In the genomic region with DNA sequence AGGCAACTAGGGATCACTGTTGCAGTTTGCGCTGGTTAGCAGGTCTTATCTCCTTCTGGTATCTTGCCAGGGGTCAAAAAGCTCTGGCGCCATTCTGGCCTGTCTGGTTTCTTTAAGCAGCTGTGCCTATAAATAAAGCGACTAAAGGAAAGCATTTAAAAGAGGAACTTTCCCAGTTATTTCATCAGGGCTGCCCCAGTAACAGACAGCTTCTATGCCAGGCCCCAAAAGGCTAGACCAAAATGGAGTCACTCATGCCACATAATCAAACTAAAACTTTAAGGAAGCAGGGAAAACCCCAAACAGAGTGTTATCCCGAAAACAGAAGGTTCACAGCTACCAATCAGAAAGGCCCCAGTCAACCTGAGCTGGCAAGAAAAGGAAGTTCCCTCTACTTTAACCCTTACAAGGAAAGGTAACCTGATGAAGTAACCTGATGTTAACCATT, we compare ENCODE assay signal across 1 cellular context.
TF ChIP-seq lines count a peak whose summit lies in the region.

No MANE protein-coding gene starts in this region.

TF ChIP-seq in K562, 482 proteins besides CTCF, POLR2A, EP300 and RAD21 (continued from another document):
- TF ChIP-seq CHD7 (IDR thresholded peaks at IDR 0.05; ENCODE audit: low read depth, low read length) (no peak), HMBOX1 (IDR thresholded peaks at IDR 0.05) (peak; percentile 56), KDM5B (IDR thresholded peaks at IDR 0.05; ENCODE audit: insufficient replicate concordance, low read depth, low read length) (no peak), HDAC3 (IDR thresholded peaks at IDR 0.05; ENCODE audit: borderline replicate concordance, partially characterized antibody) (no peak), NFXL1 (CRISPR knock-in tag; IDR thresholded peaks at IDR 0.05) (peak; percentile 55; the same call in 1 of the 2 replicates), ATF7 (IDR thresholded peaks at IDR 0.05) (no peak), PPARD (CRISPR knock-in tag; IDR thresholded peaks at IDR 0.05) (no peak), CBX3 (IDR thresholded peaks at IDR 0.05; ENCODE audit: borderline replicate concordance in 1 of 2, low read length in 2 of 2) (no peak), TAF9B (IDR thresholded peaks at IDR 0.05; ENCODE audit: partially characterized antibody) (no peak), ZNF253 (CRISPR knock-in tag; conservative IDR thresholded peaks at IDR 0.05) (no peak), HDAC8 (tag; IDR thresholded peaks at IDR 0.05) (peak; percentile 77; the same call in 1 of the 2 replicates), IFI16 (CRISPR knock-in tag; IDR thresholded peaks at IDR 0.05) (no peak), RFX7 (CRISPR knock-in tag; IDR thresholded peaks at IDR 0.05) (no peak), RBM15 (IDR thresholded peaks at IDR 0.05; ENCODE audit: insufficient read depth, low read length) (no peak), PYGO2 (tag; IDR thresholded peaks at IDR 0.05) (peak; percentile 56; the same call in 1 of the 2 replicates), NR2C2 (CRISPR knock-in tag; IDR thresholded peaks at IDR 0.05) (no peak), NR2C2 (tag; IDR thresholded peaks at IDR 0.05) (peak; percentile 51; the same call in 1 of the 2 replicates), NFE2L1 (tag; IDR thresholded peaks at IDR 0.05; ENCODE audit: borderline replicate concordance, low read depth) (0 out of 2 replicates have a peak, but pooled peaks have one; percentile 14), CBX1 (IDR thresholded peaks at IDR 0.05; ENCODE audit: low read depth) (no peak), ADNP (tag; IDR thresholded peaks at IDR 0.05) (no peak), MTA1 (IDR thresholded peaks at IDR 0.05; ENCODE audit: borderline replicate concordance) (no peak), TRIM28 (IDR thresholded peaks at IDR 0.05) (no peak), ATF2 (CRISPR knock-in tag; IDR thresholded peaks at IDR 0.05) (no peak), ZNF24 (IDR thresholded peaks at IDR 0.05) (no peak), ZNF644 (tag; IDR thresholded peaks at IDR 0.05; ENCODE audit: low read depth) (peak; percentile 87; the same call in 1 of the 2 replicates), ARID1B (IDR thresholded peaks at IDR 0.05) (no peak)
- TF ChIP-seq, protein P1, sequence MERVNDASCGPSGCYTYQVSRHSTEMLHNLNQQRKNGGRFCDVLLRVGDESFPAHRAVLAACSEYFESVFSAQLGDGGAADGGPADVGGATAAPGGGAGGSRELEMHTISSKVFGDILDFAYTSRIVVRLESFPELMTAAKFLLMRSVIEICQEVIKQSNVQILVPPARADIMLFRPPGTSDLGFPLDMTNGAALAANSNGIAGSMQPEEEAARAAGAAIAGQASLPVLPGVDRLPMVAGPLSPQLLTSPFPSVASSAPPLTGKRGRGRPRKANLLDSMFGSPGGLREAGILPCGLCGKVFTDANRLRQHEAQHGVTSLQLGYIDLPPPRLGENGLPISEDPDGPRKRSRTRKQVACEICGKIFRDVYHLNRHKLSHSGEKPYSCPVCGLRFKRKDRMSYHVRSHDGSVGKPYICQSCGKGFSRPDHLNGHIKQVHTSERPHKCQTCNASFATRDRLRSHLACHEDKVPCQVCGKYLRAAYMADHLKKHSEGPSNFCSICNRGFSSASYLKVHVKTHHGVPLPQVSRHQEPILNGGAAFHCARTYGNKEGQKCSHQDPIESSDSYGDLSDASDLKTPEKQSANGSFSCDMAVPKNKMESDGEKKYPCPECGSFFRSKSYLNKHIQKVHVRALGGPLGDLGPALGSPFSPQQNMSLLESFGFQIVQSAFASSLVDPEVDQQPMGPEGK (CRISPR knock-in tag; IDR thresholded peaks at IDR 0.05; ENCODE audit: borderline replicate concordance), result 0 out of 2 replicates have a peak, but pooled peaks have one; percentile 45
- TF ChIP-seq, protein P2, sequence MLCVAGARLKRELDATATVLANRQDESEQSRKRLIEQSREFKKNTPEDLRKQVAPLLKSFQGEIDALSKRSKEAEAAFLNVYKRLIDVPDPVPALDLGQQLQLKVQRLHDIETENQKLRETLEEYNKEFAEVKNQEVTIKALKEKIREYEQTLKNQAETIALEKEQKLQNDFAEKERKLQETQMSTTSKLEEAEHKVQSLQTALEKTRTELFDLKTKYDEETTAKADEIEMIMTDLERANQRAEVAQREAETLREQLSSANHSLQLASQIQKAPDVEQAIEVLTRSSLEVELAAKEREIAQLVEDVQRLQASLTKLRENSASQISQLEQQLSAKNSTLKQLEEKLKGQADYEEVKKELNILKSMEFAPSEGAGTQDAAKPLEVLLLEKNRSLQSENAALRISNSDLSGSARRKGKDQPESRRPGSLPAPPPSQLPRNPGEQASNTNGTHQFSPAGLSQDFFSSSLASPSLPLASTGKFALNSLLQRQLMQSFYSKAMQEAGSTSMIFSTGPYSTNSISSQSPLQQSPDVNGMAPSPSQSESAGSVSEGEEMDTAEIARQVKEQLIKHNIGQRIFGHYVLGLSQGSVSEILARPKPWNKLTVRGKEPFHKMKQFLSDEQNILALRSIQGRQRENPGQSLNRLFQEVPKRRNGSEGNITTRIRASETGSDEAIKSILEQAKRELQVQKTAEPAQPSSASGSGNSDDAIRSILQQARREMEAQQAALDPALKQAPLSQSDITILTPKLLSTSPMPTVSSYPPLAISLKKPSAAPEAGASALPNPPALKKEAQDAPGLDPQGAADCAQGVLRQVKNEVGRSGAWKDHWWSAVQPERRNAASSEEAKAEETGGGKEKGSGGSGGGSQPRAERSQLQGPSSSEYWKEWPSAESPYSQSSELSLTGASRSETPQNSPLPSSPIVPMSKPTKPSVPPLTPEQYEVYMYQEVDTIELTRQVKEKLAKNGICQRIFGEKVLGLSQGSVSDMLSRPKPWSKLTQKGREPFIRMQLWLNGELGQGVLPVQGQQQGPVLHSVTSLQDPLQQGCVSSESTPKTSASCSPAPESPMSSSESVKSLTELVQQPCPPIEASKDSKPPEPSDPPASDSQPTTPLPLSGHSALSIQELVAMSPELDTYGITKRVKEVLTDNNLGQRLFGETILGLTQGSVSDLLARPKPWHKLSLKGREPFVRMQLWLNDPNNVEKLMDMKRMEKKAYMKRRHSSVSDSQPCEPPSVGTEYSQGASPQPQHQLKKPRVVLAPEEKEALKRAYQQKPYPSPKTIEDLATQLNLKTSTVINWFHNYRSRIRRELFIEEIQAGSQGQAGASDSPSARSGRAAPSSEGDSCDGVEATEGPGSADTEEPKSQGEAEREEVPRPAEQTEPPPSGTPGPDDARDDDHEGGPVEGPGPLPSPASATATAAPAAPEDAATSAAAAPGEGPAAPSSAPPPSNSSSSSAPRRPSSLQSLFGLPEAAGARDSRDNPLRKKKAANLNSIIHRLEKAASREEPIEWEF (CRISPR knock-in tag; IDR thresholded peaks at IDR 0.05), result 0 out of 2 replicates have a peak, but pooled peaks have one; percentile 54
